Comparison of ENCODE assay signal across 2 cellular contexts in genomic region chr2:241156997-241157441, GRCh38.
TF ChIP-seq lines count a peak whose summit lies in the region.

No MANE protein-coding gene starts in this region.

TF ChIP-seq in GM23338, 12 proteins besides CTCF, POLR2A, EP300 and RAD21:
- TF ChIP-seq ZNF462 (CRISPR knock-in tag; IDR thresholded peaks at IDR 0.05) (no peak), CREB1 (CRISPR knock-in tag; IDR thresholded peaks at IDR 0.05; ENCODE audit: low read depth) (no peak), JUNB (IDR thresholded peaks at IDR 0.05; ENCODE audit: unreplicated experiment) (no peak), ZNF114 (CRISPR knock-in tag; IDR thresholded peaks at IDR 0.05) (no peak), ZNF331 (CRISPR knock-in tag; IDR thresholded peaks at IDR 0.05; ENCODE audit: low read depth) (no peak), POLR2AphosphoS5 (IDR thresholded peaks at IDR 0.05; ENCODE audit: low read depth) (no peak), STAT1 (IDR thresholded peaks at IDR 0.05; ENCODE audit: unreplicated experiment) (no peak), NANOG (IDR thresholded peaks at IDR 0.05; ENCODE audit: borderline replicate concordance) (no peak), EZH2phosphoT487 (IDR thresholded peaks at IDR 0.05; ENCODE audit: unreplicated experiment) (no peak), EZH2 (IDR thresholded peaks at IDR 0.05; ENCODE audit: low read depth, unreplicated experiment) (no peak)
- TF ChIP-seq, protein P1, sequence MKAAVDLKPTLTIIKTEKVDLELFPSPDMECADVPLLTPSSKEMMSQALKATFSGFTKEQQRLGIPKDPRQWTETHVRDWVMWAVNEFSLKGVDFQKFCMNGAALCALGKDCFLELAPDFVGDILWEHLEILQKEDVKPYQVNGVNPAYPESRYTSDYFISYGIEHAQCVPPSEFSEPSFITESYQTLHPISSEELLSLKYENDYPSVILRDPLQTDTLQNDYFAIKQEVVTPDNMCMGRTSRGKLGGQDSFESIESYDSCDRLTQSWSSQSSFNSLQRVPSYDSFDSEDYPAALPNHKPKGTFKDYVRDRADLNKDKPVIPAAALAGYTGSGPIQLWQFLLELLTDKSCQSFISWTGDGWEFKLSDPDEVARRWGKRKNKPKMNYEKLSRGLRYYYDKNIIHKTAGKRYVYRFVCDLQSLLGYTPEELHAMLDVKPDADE (IDR thresholded peaks at IDR 0.05): no peak
- TF ChIP-seq, protein P2, sequence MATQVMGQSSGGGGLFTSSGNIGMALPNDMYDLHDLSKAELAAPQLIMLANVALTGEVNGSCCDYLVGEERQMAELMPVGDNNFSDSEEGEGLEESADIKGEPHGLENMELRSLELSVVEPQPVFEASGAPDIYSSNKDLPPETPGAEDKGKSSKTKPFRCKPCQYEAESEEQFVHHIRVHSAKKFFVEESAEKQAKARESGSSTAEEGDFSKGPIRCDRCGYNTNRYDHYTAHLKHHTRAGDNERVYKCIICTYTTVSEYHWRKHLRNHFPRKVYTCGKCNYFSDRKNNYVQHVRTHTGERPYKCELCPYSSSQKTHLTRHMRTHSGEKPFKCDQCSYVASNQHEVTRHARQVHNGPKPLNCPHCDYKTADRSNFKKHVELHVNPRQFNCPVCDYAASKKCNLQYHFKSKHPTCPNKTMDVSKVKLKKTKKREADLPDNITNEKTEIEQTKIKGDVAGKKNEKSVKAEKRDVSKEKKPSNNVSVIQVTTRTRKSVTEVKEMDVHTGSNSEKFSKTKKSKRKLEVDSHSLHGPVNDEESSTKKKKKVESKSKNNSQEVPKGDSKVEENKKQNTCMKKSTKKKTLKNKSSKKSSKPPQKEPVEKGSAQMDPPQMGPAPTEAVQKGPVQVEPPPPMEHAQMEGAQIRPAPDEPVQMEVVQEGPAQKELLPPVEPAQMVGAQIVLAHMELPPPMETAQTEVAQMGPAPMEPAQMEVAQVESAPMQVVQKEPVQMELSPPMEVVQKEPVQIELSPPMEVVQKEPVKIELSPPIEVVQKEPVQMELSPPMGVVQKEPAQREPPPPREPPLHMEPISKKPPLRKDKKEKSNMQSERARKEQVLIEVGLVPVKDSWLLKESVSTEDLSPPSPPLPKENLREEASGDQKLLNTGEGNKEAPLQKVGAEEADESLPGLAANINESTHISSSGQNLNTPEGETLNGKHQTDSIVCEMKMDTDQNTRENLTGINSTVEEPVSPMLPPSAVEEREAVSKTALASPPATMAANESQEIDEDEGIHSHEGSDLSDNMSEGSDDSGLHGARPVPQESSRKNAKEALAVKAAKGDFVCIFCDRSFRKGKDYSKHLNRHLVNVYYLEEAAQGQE (IDR thresholded peaks at IDR 0.05; ENCODE audit: unreplicated experiment): no peak

TF ChIP-seq in K562, 482 proteins besides CTCF, POLR2A, EP300 and RAD21:
- no peak for TF ChIP-seq SMARCC2 (IDR thresholded peaks at IDR 0.05; ENCODE audit: low read depth)
- TF ChIP-seq SPI1 (IDR thresholded peaks at IDR 0.05; ENCODE audit: borderline replicate concordance, low read depth, low read length): peak; percentile 96
- TF ChIP-seq, protein P3, sequence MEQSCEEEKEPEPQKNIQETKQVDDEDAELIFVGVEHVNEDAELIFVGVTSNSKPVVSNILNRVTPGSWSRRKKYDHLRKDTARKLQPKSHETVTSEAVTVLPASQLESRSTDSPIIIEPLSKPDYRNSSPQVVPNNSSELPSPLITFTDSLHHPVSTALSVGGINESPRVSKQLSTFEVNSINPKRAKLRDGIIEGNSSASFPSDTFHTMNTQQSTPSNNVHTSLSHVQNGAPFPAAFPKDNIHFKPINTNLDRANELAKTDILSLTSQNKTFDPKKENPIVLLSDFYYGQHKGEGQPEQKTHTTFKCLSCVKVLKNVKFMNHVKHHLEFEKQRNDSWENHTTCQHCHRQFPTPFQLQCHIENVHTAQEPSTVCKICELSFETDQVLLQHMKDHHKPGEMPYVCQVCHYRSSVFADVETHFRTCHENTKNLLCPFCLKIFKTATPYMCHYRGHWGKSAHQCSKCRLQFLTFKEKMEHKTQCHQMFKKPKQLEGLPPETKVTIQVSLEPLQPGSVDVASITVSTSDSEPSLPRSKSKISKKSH (CRISPR knock-in tag; IDR thresholded peaks at IDR 0.05): no peak
- TF ChIP-seq IRF1 (CRISPR knock-in tag; IDR thresholded peaks at IDR 0.05; ENCODE audit: borderline replicate concordance): no peak
- TF ChIP-seq MCM7 (IDR thresholded peaks at IDR 0.05): no peak
- no peak for TF ChIP-seq ETV1 (tag; conservative IDR thresholded peaks at IDR 0.05; ENCODE audit: low read depth)
- no peak for TF ChIP-seq TARDBP (IDR thresholded peaks at IDR 0.05)
